ENCODE assay signal across 10 cellular contexts in genomic region chr22:19480789-19481188, GRCh38. TPM values are rescaled to one million over a fixed set of nuclear protein-coding genes. Genes with fewer than 3 reads are reported as not detected.
DNase-seq lines count a peak whose midpoint lies in the region; ATAC-seq and TF ChIP-seq lines count a peak whose summit lies in the region.
"Had no signal": no experiment of that assay in that cellular context is flagged by ENCODE, and none has a peak within 500 bp of the region (broad histone marks: within the 10 kb centered on the region; RNA-seq: fewer than 3 reads in every experiment).

No MANE protein-coding gene starts in this region.

- POLR2A ChIA-PET in A673 (lab: Charles Lee; ENCODE audit: low non-redundant PET) = no interaction called here

- TF ChIP-seq CTCF in A673 (conservative IDR thresholded peaks at IDR 0.05; ENCODE audit: low read depth, low read length) = no peak
- no peak for TF ChIP-seq CTCF in WI38 (IDR thresholded peaks at IDR 0.05; ENCODE audit: low read depth, low read length)

- H3K9ac ChIP-seq in iPS-15b (ENCODE audit: low read depth, low read length) = no peak overlapping the region

- in situ Hi-C loops in G401 (cut with HindIII; ENCODE audit: low sequenced_read_pairs) = no loop called here

- H3K4me3 ChIP-seq in A673 (ENCODE audit: low read depth, low read length, poor library complexity, severe bottlenecking) (peak overlapping the region; percentile 75), H7 (ENCODE audit: insufficient read depth, low read depth, low read length) (peak overlapping the region; percentile 85; the same call in 1 of the 2 replicates), WI38 (ENCODE audit: low read depth, low read length) (peak overlapping the region; percentile 91), iPS-15b (ENCODE audit: low read depth, low read length) (peak overlapping the region; percentile 84)

- intact Hi-C loops in A673 (cut with micrococcal nuclease; ENCODE audit: unreplicated experiment) = no loop called here

- H3K9me3 ChIP-seq in A673 (ENCODE audit: low read depth, low read length, poor library complexity, severe bottlenecking) = no peaks in the 10 kb centered on the region
- H3K9me3 ChIP-seq in iPS-15b (ENCODE audit: control insufficient read depth, insufficient read depth, low read length) = no peaks in the 10 kb centered on the region
- H3K9me3 ChIP-seq: Peyer's patch had no signal

- peaks cover 37% of the 10 kb centered on the region for H3K36me3 ChIP-seq in A673 (ENCODE audit: insufficient read depth, low read length, poor library complexity, severe bottlenecking)
- peaks cover 12% of the 10 kb centered on the region for H3K36me3 ChIP-seq in H7 (replicated peaks; ENCODE audit: control insufficient read depth, insufficient read depth, low read length)
- peaks cover 22% of the 10 kb centered on the region for H3K36me3 ChIP-seq in iPS-15b (ENCODE audit: control insufficient read depth, insufficient read depth, low read length)
- H3K36me3 ChIP-seq: Peyer's patch had no signal

- BruUV-seq in A673 (replicated peaks; lab: Mats Ljungman, UMichigan) = no TSS peak

- H3K27ac ChIP-seq in A673 (ENCODE audit: low read depth, low read length, poor library complexity, severe bottlenecking) = no peak overlapping the region

- ATAC-seq in GM18907 (IDR thresholded peaks at IDR 0.05; ENCODE audit: unreplicated experiment) = no peak

- CTCF ChIA-PET in A673 (lab: Charles Lee) = no interaction called here

- H3K27me3 ChIP-seq in A673 (replicated peaks; ENCODE audit: insufficient read depth, low read depth, low read length, poor library complexity) = no peaks in the 10 kb centered on the region
- no peaks in the 10 kb centered on the region for H3K27me3 ChIP-seq in H7 (ENCODE audit: control insufficient read depth, insufficient read depth, low read length)
- H3K27me3 ChIP-seq in iPS-15b (ENCODE audit: control insufficient read depth, insufficient read depth, low read length) = no peaks in the 10 kb centered on the region
- H3K27me3 ChIP-seq: Peyer's patch had no signal

- no peak for DNase-seq in A673 (ENCODE audit: low spot score)
- DNase-seq in H7 = no peak
- DNase-seq in activated gamma-delta T cell (lab: John Stamatoyannopoulos, UW) = no peak
- no peak for DNase-seq in G401 (ENCODE audit: low spot score)
- no peak for DNase-seq in effector CD8-positive, alpha-beta T cell (lab: John Stamatoyannopoulos, UW)
- DNase-seq: DMS 273 treated with DMSO at 0.1 percent for 48 hours, Peyer's patch had no signal

- peaks cover 9% of the 10 kb centered on the region for H3K4me1 ChIP-seq in A673 (ENCODE audit: insufficient read depth, low read length, poor library complexity, severe bottlenecking)
- H3K4me1 ChIP-seq in iPS-15b (ENCODE audit: control insufficient read depth, insufficient read depth, low read length) = no peaks in the 10 kb centered on the region

RNA-seq across cellular contexts. Expression of gene CDC45, which starts 1.1 kb away (rescaled TPM):
- 79.1 and 79.2 TPM in 2 replicates for total RNA-seq in A673 (2021)
- total RNA-seq in H7 (2014; rRNA removed; shearing (Covaris generic)) = 35.8 and 36.8 TPM in 2 replicates
- 43.4 and 46.7 TPM in 2 replicates for total RNA-seq in G401 (2014; rRNA removed; shearing (Covaris generic))

RNA-seq across cellular contexts. Expression of gene UFD1, which starts 1.8 kb away (rescaled TPM):
- 161 and 195 TPM in 2 replicates for total RNA-seq in A673 (2021)
- 48.6 and 61.3 TPM in 2 replicates for total RNA-seq in H7 (2014; rRNA removed; shearing (Covaris generic))
- total RNA-seq in G401 (2014; rRNA removed; shearing (Covaris generic)) = 74.1 and 84.8 TPM in 2 replicates

RNA-seq across cellular contexts. Expression of gene C22orf39, which starts 33.3 kb away (rescaled TPM):
- 28.4 and 34.1 TPM in 2 replicates for total RNA-seq in A673 (2021)
- 42.3 and 45.3 TPM in 2 replicates for total RNA-seq in H7 (2014; rRNA removed; shearing (Covaris generic))
- total RNA-seq in G401 (2014; rRNA removed; shearing (Covaris generic)) = 60.2 and 63.3 TPM in 2 replicates

RNA-seq across cellular contexts. Expression of gene CLDN5, which starts 43.4 kb away (rescaled TPM):
- 0.21 and 0.22 TPM in 2 replicates for total RNA-seq in A673 (2021)
- total RNA-seq in H7 (2014; rRNA removed; shearing (Covaris generic)) = 2.0 and 3.0 TPM in 2 replicates
- not detected in 2 replicates for total RNA-seq in G401 (2014; rRNA removed; shearing (Covaris generic))

RNA-seq across cellular contexts. Expression of gene MRPL40, which starts 48.4 kb away (rescaled TPM):
- total RNA-seq in A673 (2021) = 21.9 and 23.1 TPM in 2 replicates
- 20.1 and 20.2 TPM in 2 replicates for total RNA-seq in H7 (2014; rRNA removed; shearing (Covaris generic))
- 48.9 and 61.5 TPM in 2 replicates for total RNA-seq in G401 (2014; rRNA removed; shearing (Covaris generic))
